Comparison of ENCODE assay signal across 8 cellular contexts in genomic region chr14:69574266-69574953, GRCh38. TPM values are rescaled to one million over a fixed set of nuclear protein-coding genes. Genes with fewer than 3 reads are reported as not detected.
DNase-seq lines count a peak whose midpoint lies in the region; ATAC-seq and TF ChIP-seq lines count a peak whose summit lies in the region.

TSS of gene CCDC177 (minus strand) at chr14:69574871. CDS start at chr14:69573622, 1,249 bp downstream.

- H3K36me3 ChIP-seq in heart right ventricle (no peaks in the 10 kb centered on the region), aorta (ENCODE audit: control insufficient read depth in 1 of 2, insufficient read depth in 2 of 2, low read length in 1 of 2) (no peaks in the 10 kb centered on the region)

- H3K4me3 ChIP-seq in heart right ventricle (peak within 1 kb of the TSS in 8 of 10 donors; percentile 6 to 61 (median 33)), aorta (ENCODE audit: low read length in 2 of 2) (no peak within 1 kb of the TSS)

- ATAC-seq in heart right ventricle, result peak in 5 of 8 donors; percentile 55 to 77 (median 62)
- peak; percentile 30 for ATAC-seq in aorta (ENCODE audit: low FRiP score)
- ATAC-seq in HG03521 (IDR thresholded peaks at IDR 0.05; ENCODE audit: unreplicated experiment), result no peak

- peak within 1 kb of the TSS; percentile 96 for H3K4me3 Mint-ChIP-seq in activated naive CD4-positive, alpha-beta T cell treated with anti-CD3 and anti-CD28 coated beads, Interleukin-2, amount 50 U/mL, for 24 hours

- peaks cover 37% of the 10 kb centered on the region for H3K27me3 Mint-ChIP-seq in activated naive CD4-positive, alpha-beta T cell treated with anti-CD3 and anti-CD28 coated beads, Interleukin-2, amount 50 U/mL, for 24 hours

- H3K9me3 ChIP-seq in heart right ventricle, result peaks cover 0 to 2% (median 0%) of the 10 kb centered on the region in 11 donors
- H3K9me3 ChIP-seq in aorta (ENCODE audit: control insufficient read depth, low read length), result no peaks in the 10 kb centered on the region

- H3K27ac ChIP-seq in heart right ventricle (no peak within 1 kb of the TSS), aorta (ENCODE audit: low read depth in 1 of 2, low read length in 2 of 2) (no peak within 1 kb of the TSS)

- peak within 1 kb of the TSS; percentile 62 for H3K27ac Mint-ChIP-seq in activated naive CD4-positive, alpha-beta T cell treated with anti-CD3 and anti-CD28 coated beads, Interleukin-2, amount 50 U/mL, for 24 hours

- in situ Hi-C loops in KBM-7 (cut with MboI; ENCODE audit: low pct_unique_long_range_greater_than_20kb, low sequenced_read_pairs), result loop anchor here (10.0 kb wide), 1 partner anchor 450 kb away; no protein-coding TSS in a partner anchor

- H3K27me3 ChIP-seq in heart right ventricle (peaks cover 33 to 97% (median 85%) of the 10 kb centered on the region in 7 donors), aorta (ENCODE audit: control insufficient read depth in 1 of 2, insufficient read depth in 2 of 2, low read length in 1 of 2) (no peaks in the 10 kb centered on the region)

- peak; percentile 46 to 87 (median 79) for TF ChIP-seq CTCF in heart right ventricle (IDR thresholded peaks at IDR 0.05)

- intact Hi-C loops in heart right ventricle (cut with DNase I), result loop anchor here in 3 of 10 donors (5.0 kb wide), 2 partner anchors 42 to 332 kb away; no protein-coding TSS in a partner anchor
- intact Hi-C loops in aorta (cut with DNase I), result no loop called here

- H3K4me1 Mint-ChIP-seq in activated naive CD4-positive, alpha-beta T cell treated with anti-CD3 and anti-CD28 coated beads, Interleukin-2, amount 50 U/mL, for 24 hours, result peaks cover 10% of the 10 kb centered on the region

- WGBS in heart right ventricle, 2 donors, result 1% methylated on average over 51 to 52 of the region's 52 CpGs
- 1% methylated on average over 52 of the region's 52 CpGs for WGBS in aorta, 2 donors

- no peaks in the 10 kb centered on the region for H3K9me3 Mint-ChIP-seq in activated naive CD4-positive, alpha-beta T cell treated with anti-CD3 and anti-CD28 coated beads, Interleukin-2, amount 50 U/mL, for 24 hours

- no peaks in the 10 kb centered on the region for H3K36me3 Mint-ChIP-seq in activated naive CD4-positive, alpha-beta T cell treated with anti-CD3 and anti-CD28 coated beads, Interleukin-2, amount 50 U/mL, for 24 hours

- peaks cover 12 to 38% (median 33%) of the 10 kb centered on the region in 9 donors for H3K4me1 ChIP-seq in heart right ventricle
- no peaks in the 10 kb centered on the region for H3K4me1 ChIP-seq in aorta (ENCODE audit: control insufficient read depth in 1 of 2, insufficient read depth in 2 of 2, low read length in 2 of 2)

- DNase-seq in DMS153 treated with DMSO at 0.1 percent for 48 hours (lab: John Stamatoyannopoulos, UW; ENCODE audit: unreplicated experiment) (peak; percentile 86), KBM-7 (peak; percentile 40), SK-N-DZ (ENCODE audit: low spot score) (peak; percentile 74), heart right ventricle (peak in 1 of 2 donors; percentile 53), putamen (ENCODE audit: low spot score) (peak; percentile 28), aorta (peak in 1 of 2 donors; percentile 86)

RNA-seq across cellular contexts. Expression of gene CCDC177, which starts in this region (rescaled TPM):
- polyA plus RNA-seq in SK-N-DZ (2014; cell fraction: cytosol; rRNA removed), result 5.1 and 7.3 TPM in 2 replicates
- polyA plus RNA-seq in SK-N-DZ (2014; cell fraction: nucleus; rRNA removed), result 4.1 and 4.8 TPM in 2 replicates
- not detected for total RNA-seq in heart right ventricle
- under 1 TPM in 1 of 2 donors, not detected in 1; 0.03 TPM for polyA plus RNA-seq in heart right ventricle
- not detected for total RNA-seq in aorta
- not detected for polyA plus RNA-seq in aorta

Comparison
In these comparisons a context has a peak if more than half of its experiments do, and no peak if none do; other contexts are left out.
1. Peak in ATAC-seq and H3K4me3 ChIP-seq in heart right ventricle; RNA of the gene not detected or under 1 TPM.
2. Peak in ATAC-seq in aorta; RNA of the gene not detected or under 1 TPM.